In genomic region chr12:106114084-106115068, GRCh38 we compare ENCODE assay signal across 11 cellular contexts. TPM values are rescaled to one million over a fixed set of nuclear protein-coding genes. Genes with fewer than 3 reads are reported as not detected.
DNase-seq lines count a peak whose midpoint lies in the region; ATAC-seq and TF ChIP-seq lines count a peak whose summit lies in the region.
"Had no signal": no experiment of that assay in that cellular context is flagged by ENCODE, and none has a peak within 500 bp of the region (broad histone marks: within the 10 kb centered on the region; RNA-seq: fewer than 3 reads in every experiment).

No MANE protein-coding gene starts in this region.

- H3K79me2 ChIP-seq in smooth muscle cell (ENCODE audit: low read depth) = peaks cover 98% of the 10 kb centered on the region

- TF ChIP-seq CTCF in smooth muscle cell (IDR thresholded peaks at IDR 0.05; ENCODE audit: borderline replicate concordance, insufficient read depth, poor library complexity, severe bottlenecking) = no peak

- peak overlapping the region; percentile 69 for H3K9ac ChIP-seq in smooth muscle cell (ENCODE audit: low read depth)

- H3K4me1 ChIP-seq in right cardiac atrium (ENCODE audit: control insufficient read depth, insufficient read depth, low read length) = peaks cover 51% of the 10 kb centered on the region
- H3K4me1 ChIP-seq in smooth muscle cell (ENCODE audit: low read depth) = peaks cover 66% of the 10 kb centered on the region

- no peak overlapping the region for H2AFZ ChIP-seq in smooth muscle cell (ENCODE audit: low read depth)

- peak; percentile 61 to 78 for ATAC-seq in right cardiac atrium
- no peak for ATAC-seq in GM18870 (IDR thresholded peaks at IDR 0.05; ENCODE audit: unreplicated experiment)
- no peak for ATAC-seq in HG03196 (IDR thresholded peaks at IDR 0.05; ENCODE audit: unreplicated experiment)

- H3K4me3 ChIP-seq in right cardiac atrium (ENCODE audit: low read length) (no peak overlapping the region), smooth muscle cell (no peak overlapping the region)

- H3K27ac ChIP-seq in right cardiac atrium (ENCODE audit: low read length) (peak overlapping the region; percentile 77), smooth muscle cell (ENCODE audit: low read depth) (peak overlapping the region; percentile 95)

- peaks cover 99% of the 10 kb centered on the region for H4K20me1 ChIP-seq in smooth muscle cell (ENCODE audit: low read depth)

- H3F3A ChIP-seq in smooth muscle cell (ENCODE audit: low read depth) = peaks cover 37% of the 10 kb centered on the region

- DNase-seq in LoVo (ENCODE audit: low spot score) (peak; percentile 28), amniotic epithelial cell (ENCODE audit: low read depth) (peak; percentile 59), right cardiac atrium (peak in 1 of 3 donors; percentile 71), smooth muscle cell (lab: John Stamatoyannopoulos, UW; ENCODE audit: unreplicated experiment) (no peak), AG08396 (ENCODE audit: low spot score) (no peak), HPDE6-E6E7 (ENCODE audit: extremely low spot score) (no peak)
- DNase-seq: activated CD8-positive, alpha-beta memory T cell treated with anti-CD3 and anti-CD28 coated beads for 24 hours; Calu3; foreskin melanocyte had no signal

- intact Hi-C loops in right cardiac atrium (cut with DNase I) = no loop called here

- H3K36me3 ChIP-seq in smooth muscle cell (ENCODE audit: low read depth) = no peaks in the 10 kb centered on the region

- H3K4me2 ChIP-seq in smooth muscle cell = peak overlapping the region; percentile 66

- H3K27me3 ChIP-seq in right cardiac atrium (ENCODE audit: control insufficient read depth, insufficient read depth) = no peaks in the 10 kb centered on the region
- no peaks in the 10 kb centered on the region for H3K27me3 ChIP-seq in smooth muscle cell (ENCODE audit: low read depth)

- no peaks in the 10 kb centered on the region for H3K9me3 ChIP-seq in right cardiac atrium (ENCODE audit: control insufficient read depth, low read length)
- no peaks in the 10 kb centered on the region for H3K9me3 ChIP-seq in smooth muscle cell (replicated peaks; ENCODE audit: low read depth)

- 46% methylated on average over 10 of the region's 10 CpGs for WGBS in right cardiac atrium
- WGBS in smooth muscle cell (ENCODE audit: low lambda C conversion rate) = 73% methylated on average over 10 of the region's 10 CpGs

RNA-seq across cellular contexts. Expression of gene NUAK1, which starts 24.4 kb away (rescaled TPM):
- 10 to 100 TPM; 20.1 to 30.2 (median 23.7) TPM for total RNA-seq in right cardiac atrium
- 10.0 TPM for polyA plus RNA-seq in right cardiac atrium
- total RNA-seq in smooth muscle cell = 54.0 and 64.2 TPM in 2 replicates
- polyA plus RNA-seq in smooth muscle cell = 35.3 and 38.8 TPM in 2 replicates

Comparison
In these comparisons a context has a peak if more than half of its experiments do, and no peak if none do; other contexts are left out.
1. DNase-seq: peak in LoVo (single experiment) and amniotic epithelial cell (single experiment); none in smooth muscle cell (single experiment), AG08396 (single experiment) and HPDE6-E6E7 (single experiment).
2. ATAC-seq: peak in right cardiac atrium (2 of 2); none in GM18870 (single experiment) and HG03196 (single experiment).